ENCODE assay signal across 27 cellular contexts in genomic region chr7:150950496-150951180, GRCh38. TPM values are rescaled to one million over a fixed set of nuclear protein-coding genes. Genes with fewer than 3 reads are reported as not detected.
A peak's percentile ranks its signal among the peaks of the same experiment; 100 is the strongest.
DNase-seq lines count a peak whose midpoint lies in the region; ATAC-seq and TF ChIP-seq lines count a peak whose summit lies in the region.
"Had no signal": no experiment of that assay in that cellular context is flagged by ENCODE, and none has a peak within 500 bp of the region (broad histone marks: within the 10 kb centered on the region; RNA-seq: fewer than 3 reads in every experiment).

No MANE protein-coding gene starts in this region.

- H3K4me3 ChIP-seq in heart right ventricle (no peak overlapping the region), aorta (ENCODE audit: low read length in 2 of 2) (no peak overlapping the region)
- H3K4me3 ChIP-seq: A549, cardiac muscle cell, coronary artery, GM23338, MG63, upper lobe of left lung had no signal

- intact Hi-C loops in Right ventricle myocardium superior (cut with DNase I) (no loop called here), heart right ventricle (cut with DNase I) (loop anchor here in 2 of 10 donors (5.0 to 10.0 kb wide), 2 partner anchors 46 to 53 kb away; no protein-coding TSS in a partner anchor), aorta (cut with DNase I) (no loop called here)

- H3K4me1 ChIP-seq in heart right ventricle (peaks cover 8 to 55% (median 22%) of the 10 kb centered on the region in 9 donors), aorta (ENCODE audit: control insufficient read depth in 1 of 2, insufficient read depth in 2 of 2, low read length in 2 of 2) (no peaks in the 10 kb centered on the region)
- H3K4me1 ChIP-seq: A549 had no signal

- no peak for TF ChIP-seq CTCF in heart right ventricle (IDR thresholded peaks at IDR 0.05)

- H3K27ac ChIP-seq in heart right ventricle (no peak overlapping the region), aorta (ENCODE audit: low read depth in 1 of 2, low read length in 2 of 2) (no peak overlapping the region)
- H3K27ac ChIP-seq: A549, coronary artery, KMS-11, upper lobe of left lung had no signal

- peaks cover 0 to 25% (median 0%) of the 10 kb centered on the region in 9 donors for H3K36me3 ChIP-seq in heart right ventricle
- H3K36me3 ChIP-seq in aorta (ENCODE audit: control insufficient read depth in 1 of 2, insufficient read depth in 2 of 2, low read length in 1 of 2), result no peaks in the 10 kb centered on the region
- H3K36me3 ChIP-seq: MG63, upper lobe of left lung had no signal

- H3K9me3 ChIP-seq in heart right ventricle (no peaks in the 10 kb centered on the region), aorta (ENCODE audit: control insufficient read depth, low read length) (no peaks in the 10 kb centered on the region)
- H3K9me3 ChIP-seq: A549, MG63, upper lobe of left lung had no signal

- ATAC-seq in Right ventricle myocardium superior (ENCODE audit: poor library complexity), result no peak
- no peak for ATAC-seq in heart right ventricle
- no peak for ATAC-seq in aorta (ENCODE audit: low FRiP score)
- no peak for ATAC-seq in HG02571 (IDR thresholded peaks at IDR 0.05; ENCODE audit: unreplicated experiment)
- ATAC-seq: A549; activated CD8-positive, alpha-beta T cell treated with anti-CD3 and anti-CD28 coated beads, Interleukin-2, amount 10 ng/mL, durations not matched to agents 7 days and 5 days; CD8-positive, alpha-beta T cell; GM23338; naive thymus-derived CD8-positive, alpha-beta T cell; stimulated activated naive B cell treated with anti-CD40 and anti-IgM and Interleukin-4, amounts not matched to agents 10 μg/mL and 1 μg/mL and 100 μg/mL, for 72 hours had no signal

- DNase-seq in Right ventricle myocardium superior (peak; percentile 38), heart right ventricle (no peak), ecto neural progenitor cell (ENCODE audit: low spot score) (peak; percentile 41), mesenteric fat pad (ENCODE audit: low spot score) (peak; percentile 47), aorta (peak; percentile 34 to 71), KG1 (lab: John Stamatoyannopoulos, UW) (no peak), NCI-H774 (lab: John Stamatoyannopoulos, UW) (no peak)
- DNase-seq: activated CD8-positive, alpha-beta T cell treated with anti-CD3 and anti-CD28 coated beads, Interleukin-2, amount 10 ng/mL, durations not matched to agents 7 days and 5 days; CD8-positive, alpha-beta T cell; effector memory CD4-positive, alpha-beta T cell; MG63; NCI-H1105 treated with DMSO at 0.1 percent for 48 hours; NCI-H1930; NCI-H524; occipital lobe; OCI-M1; SHP77; stimulated activated naive B cell treated with anti-CD40 and anti-IgM and Interleukin-4, amounts not matched to agents 10 μg/mL and 1 μg/mL and 100 μg/mL, for 72 hours had no signal

- WGBS in heart right ventricle, 2 donors, result 95 to 96% methylated on average over 27 of the region's 27 CpGs
- WGBS in aorta, 2 donors, result 97% methylated on average over 27 of the region's 27 CpGs

- H3K27me3 ChIP-seq in heart right ventricle (peaks cover 0 to 38% (median 25%) of the 10 kb centered on the region in 7 donors), aorta (ENCODE audit: control insufficient read depth in 1 of 2, insufficient read depth in 2 of 2, low read length in 1 of 2) (no peaks in the 10 kb centered on the region)
- H3K27me3 ChIP-seq: cardiac muscle cell, MG63 had no signal

RNA-seq across cellular contexts. Expression of gene KCNH2, which starts 27.5 kb away (rescaled TPM):
- total RNA-seq in Right ventricle myocardium superior, result 88.9 TPM
- total RNA-seq in heart right ventricle, result 100 to 1,000 TPM in 1 of 10 donors, 10 to 100 TPM in 9; 63.2 to 126 (median 78.4) TPM
- 10 to 100 TPM; 50.2 to 99.9 TPM for polyA plus RNA-seq in heart right ventricle
- 0.32 TPM for total RNA-seq in mesenteric fat pad
- total RNA-seq in aorta, result 1 to 10 TPM in 1 of 2 donors, under 1 TPM in 1; 0.65 to 2.4 TPM
- under 1 TPM; 0.23 to 0.63 TPM for polyA plus RNA-seq in aorta
- total RNA-seq: activated CD8-positive, alpha-beta T cell treated with anti-CD3 and anti-CD28 coated beads, Interleukin-2, amount 10 ng/mL, durations not matched to agents 7 days and 5 days; glomerular endothelial cell had no signal

RNA-seq across cellular contexts. Expression of gene NOS3, which starts 40.2 kb away (rescaled TPM):
- 10.0 TPM for total RNA-seq in Right ventricle myocardium superior
- 10 to 100 TPM in 9 of 10 donors, 1 to 10 TPM in 1; 10.0 to 53.3 (median 13.3) TPM for total RNA-seq in heart right ventricle
- 10 to 100 TPM; 11.1 to 25.5 TPM for polyA plus RNA-seq in heart right ventricle
- total RNA-seq in mesenteric fat pad, result 57.1 TPM
- 10 to 100 TPM; 28.1 to 32.4 TPM for total RNA-seq in aorta
- polyA plus RNA-seq in aorta, result 10 to 100 TPM in 1 of 2 donors, under 1 TPM in 1; 0.63 to 17.3 TPM

Comparison
In these comparisons a context has a peak if more than half of its experiments do, and no peak if none do; other contexts are left out.
1. DNase-seq: peak in Right ventricle myocardium superior (single experiment), ecto neural progenitor cell (single experiment), mesenteric fat pad (single experiment) and aorta (2 of 2); none in heart right ventricle (0 of 2), KG1 (single experiment) and NCI-H774 (single experiment).
2. RNA of gene KCNH2, which starts 27.5 kb away (total RNA-seq): 88.9 TPM in Right ventricle myocardium superior (single experiment) and 63.2 to 126 TPM in heart right ventricle; 0.65 to 2.4 TPM in aorta and 0.32 TPM in mesenteric fat pad (single experiment); every median in the first group is over 10 times any median in the second.